1 cellular context compared by ENCODE assay signal in the genomic region with DNA sequence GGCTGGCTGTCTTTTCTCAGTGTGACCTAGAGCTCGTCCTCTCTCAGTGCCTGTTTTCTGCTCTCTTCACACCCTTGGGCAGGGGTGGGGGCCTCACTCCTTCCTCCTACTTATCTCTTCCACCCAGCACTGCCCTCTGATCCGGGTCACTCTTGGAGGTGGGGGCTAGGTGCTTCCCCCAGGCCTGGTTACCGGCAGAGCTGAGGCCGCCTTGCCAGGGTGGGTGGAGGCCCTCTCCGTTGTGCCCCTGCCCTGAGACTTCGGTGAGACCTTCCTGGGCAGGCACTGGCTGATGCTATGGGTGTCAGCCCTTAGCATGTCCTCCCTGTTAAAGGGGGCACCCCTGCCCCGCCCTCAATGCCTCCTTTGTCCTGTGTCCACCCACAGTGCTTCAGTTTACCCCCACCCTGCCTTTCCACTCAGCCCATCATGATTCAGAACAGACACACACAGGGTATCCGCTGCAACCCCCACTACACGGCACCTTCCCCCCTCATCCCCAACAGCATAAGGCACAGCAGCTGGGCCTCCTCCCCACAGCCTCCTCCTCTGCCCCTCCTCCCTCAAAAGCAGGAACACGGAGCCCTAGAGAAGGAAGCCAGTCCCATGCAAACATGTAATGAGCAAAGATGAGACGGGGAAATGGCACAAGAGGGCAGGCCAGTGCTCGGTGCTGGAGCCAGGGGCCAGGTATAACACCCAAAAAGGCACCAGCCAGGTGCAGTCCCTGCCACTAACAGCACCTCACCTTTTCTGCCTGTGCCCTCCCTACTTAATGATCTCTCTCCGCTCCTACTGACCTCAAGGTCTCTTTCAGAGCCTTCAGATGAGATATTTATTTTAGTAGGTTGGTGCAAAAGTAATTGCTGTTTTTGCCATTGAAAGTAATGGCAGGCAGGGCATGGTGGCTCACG.
A peak's percentile ranks its signal among the peaks of the same experiment; 100 is the strongest.
TF ChIP-seq lines count a peak whose summit lies in the region.

No MANE protein-coding gene starts in this region.

TF ChIP-seq in K562, 482 proteins besides CTCF, POLR2A, EP300 and RAD21 (continued from another document and continues in another):
- TF ChIP-seq, protein P1, sequence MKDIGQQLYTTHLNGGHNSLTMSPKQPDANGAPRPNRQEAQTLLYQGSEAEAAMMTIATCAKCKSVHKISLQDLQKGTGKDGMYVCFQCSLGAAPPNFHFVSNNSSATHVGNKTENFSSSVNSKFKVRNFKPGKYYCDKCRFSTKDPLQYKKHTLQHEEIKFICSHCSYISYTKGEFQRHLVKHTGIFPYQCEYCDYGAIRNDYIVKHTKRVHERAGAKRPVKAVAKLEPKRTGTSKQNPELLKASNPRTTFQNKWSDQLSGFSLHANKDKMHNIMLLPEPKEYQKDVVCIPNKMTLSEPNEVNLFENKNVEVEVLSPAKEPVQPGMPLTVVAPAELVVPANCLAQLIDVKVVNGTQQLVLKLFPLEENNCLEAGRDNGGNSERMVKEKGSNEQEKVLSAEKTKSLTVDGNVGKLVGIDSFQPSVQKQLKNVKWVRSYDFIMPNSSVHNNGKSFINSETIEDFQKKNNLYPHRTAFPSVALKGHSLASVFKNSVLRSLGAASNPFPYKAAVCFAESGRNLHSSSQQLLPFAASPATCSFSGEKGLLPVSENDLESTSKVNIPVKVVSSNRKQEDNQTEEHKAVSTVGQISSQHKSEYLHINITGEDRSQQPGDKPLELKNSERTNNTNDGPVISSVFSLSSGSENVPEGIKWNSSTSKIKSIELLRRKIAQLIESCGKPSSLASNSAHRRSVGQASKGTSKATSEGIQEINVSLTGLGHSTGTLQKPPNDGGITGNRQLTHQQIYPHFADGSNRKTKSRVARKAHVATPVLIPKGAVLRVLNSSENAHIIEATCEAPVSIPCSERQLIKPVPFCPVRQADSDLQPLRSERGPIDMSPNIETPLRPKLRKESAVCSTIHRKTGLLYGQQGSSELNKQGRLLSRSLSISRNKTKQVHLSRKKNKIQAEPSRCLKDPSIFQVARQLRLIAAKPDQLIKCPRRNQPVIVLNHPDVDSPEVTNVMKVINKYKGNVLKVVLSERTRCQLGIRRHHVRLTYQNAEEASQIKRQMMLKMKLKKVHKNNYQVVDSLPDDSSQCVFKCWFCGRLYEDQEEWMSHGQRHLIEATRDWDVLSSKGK (CRISPR knock-in tag; IDR thresholded peaks at IDR 0.05): no peak
- TF ChIP-seq GABPB2 (CRISPR knock-in tag; conservative IDR thresholded peaks at IDR 0.05): 0 out of 2 replicates have a peak, but pooled peaks have one; percentile 35
- TF ChIP-seq POLR2H (tag; IDR thresholded peaks at IDR 0.05; ENCODE audit: low read depth): no peak
- TF ChIP-seq ZNF263 (CRISPR knock-in tag; IDR thresholded peaks at IDR 0.05; ENCODE audit: borderline replicate concordance): peak; percentile 100
- TF ChIP-seq ZNF586 (CRISPR knock-in tag; conservative IDR thresholded peaks at IDR 0.05): no peak
- no peak for TF ChIP-seq ILK (tag; IDR thresholded peaks at IDR 0.05; ENCODE audit: borderline replicate concordance, low read depth)
- TF ChIP-seq SUPT5H (IDR thresholded peaks at IDR 0.05): peak; percentile 64; the same call in 1 of the 2 replicates
- TF ChIP-seq CBFB (CRISPR knock-in tag; IDR thresholded peaks at IDR 0.05): no peak
- TF ChIP-seq RBM15 (IDR thresholded peaks at IDR 0.05; ENCODE audit: insufficient read depth, low read length): no peak
- TF ChIP-seq HEY1 (CRISPR knock-in tag; IDR thresholded peaks at IDR 0.05; ENCODE audit: borderline replicate concordance): no peak
- TF ChIP-seq ZC3H4 (CRISPR knock-in tag; IDR thresholded peaks at IDR 0.05; ENCODE audit: borderline replicate concordance): no peak
- TF ChIP-seq, protein P2, sequence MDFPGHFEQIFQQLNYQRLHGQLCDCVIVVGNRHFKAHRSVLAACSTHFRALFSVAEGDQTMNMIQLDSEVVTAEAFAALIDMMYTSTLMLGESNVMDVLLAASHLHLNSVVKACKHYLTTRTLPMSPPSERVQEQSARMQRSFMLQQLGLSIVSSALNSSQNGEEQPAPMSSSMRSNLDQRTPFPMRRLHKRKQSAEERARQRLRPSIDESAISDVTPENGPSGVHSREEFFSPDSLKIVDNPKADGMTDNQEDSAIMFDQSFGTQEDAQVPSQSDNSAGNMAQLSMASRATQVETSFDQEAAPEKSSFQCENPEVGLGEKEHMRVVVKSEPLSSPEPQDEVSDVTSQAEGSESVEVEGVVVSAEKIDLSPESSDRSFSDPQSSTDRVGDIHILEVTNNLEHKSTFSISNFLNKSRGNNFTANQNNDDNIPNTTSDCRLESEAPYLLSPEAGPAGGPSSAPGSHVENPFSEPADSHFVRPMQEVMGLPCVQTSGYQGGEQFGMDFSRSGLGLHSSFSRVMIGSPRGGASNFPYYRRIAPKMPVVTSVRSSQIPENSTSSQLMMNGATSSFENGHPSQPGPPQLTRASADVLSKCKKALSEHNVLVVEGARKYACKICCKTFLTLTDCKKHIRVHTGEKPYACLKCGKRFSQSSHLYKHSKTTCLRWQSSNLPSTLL (IDR thresholded peaks at IDR 0.05): no peak
- peak; percentile 10; the same call in 1 of the 2 replicates for TF ChIP-seq ZNF316 (IDR thresholded peaks at IDR 0.05)
- no peak for TF ChIP-seq POLR3A (IDR thresholded peaks at IDR 0.05; ENCODE audit: borderline replicate concordance, extremely low read depth, insufficient read depth, insufficient read length)
- TF ChIP-seq, protein P3, sequence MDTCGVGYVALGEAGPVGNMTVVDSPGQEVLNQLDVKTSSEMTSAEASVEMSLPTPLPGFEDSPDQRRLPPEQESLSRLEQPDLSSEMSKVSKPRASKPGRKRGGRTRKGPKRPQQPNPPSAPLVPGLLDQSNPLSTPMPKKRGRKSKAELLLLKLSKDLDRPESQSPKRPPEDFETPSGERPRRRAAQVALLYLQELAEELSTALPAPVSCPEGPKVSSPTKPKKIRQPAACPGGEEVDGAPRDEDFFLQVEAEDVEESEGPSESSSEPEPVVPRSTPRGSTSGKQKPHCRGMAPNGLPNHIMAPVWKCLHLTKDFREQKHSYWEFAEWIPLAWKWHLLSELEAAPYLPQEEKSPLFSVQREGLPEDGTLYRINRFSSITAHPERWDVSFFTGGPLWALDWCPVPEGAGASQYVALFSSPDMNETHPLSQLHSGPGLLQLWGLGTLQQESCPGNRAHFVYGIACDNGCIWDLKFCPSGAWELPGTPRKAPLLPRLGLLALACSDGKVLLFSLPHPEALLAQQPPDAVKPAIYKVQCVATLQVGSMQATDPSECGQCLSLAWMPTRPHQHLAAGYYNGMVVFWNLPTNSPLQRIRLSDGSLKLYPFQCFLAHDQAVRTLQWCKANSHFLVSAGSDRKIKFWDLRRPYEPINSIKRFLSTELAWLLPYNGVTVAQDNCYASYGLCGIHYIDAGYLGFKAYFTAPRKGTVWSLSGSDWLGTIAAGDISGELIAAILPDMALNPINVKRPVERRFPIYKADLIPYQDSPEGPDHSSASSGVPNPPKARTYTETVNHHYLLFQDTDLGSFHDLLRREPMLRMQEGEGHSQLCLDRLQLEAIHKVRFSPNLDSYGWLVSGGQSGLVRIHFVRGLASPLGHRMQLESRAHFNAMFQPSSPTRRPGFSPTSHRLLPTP (IDR thresholded peaks at IDR 0.05; ENCODE audit: borderline replicate concordance, extremely low read depth, insufficient read length): no peak
- TF ChIP-seq RBM34 (IDR thresholded peaks at IDR 0.05; ENCODE audit: borderline replicate concordance, insufficient read depth, low read length): no peak
- TF ChIP-seq RBM17 (IDR thresholded peaks at IDR 0.05; ENCODE audit: borderline replicate concordance, low read depth, low read length): no peak
- no peak for TF ChIP-seq JUNB (CRISPR knock-in tag; conservative IDR thresholded peaks at IDR 0.05)
- no peak for TF ChIP-seq ZNF253 (CRISPR knock-in tag; conservative IDR thresholded peaks at IDR 0.05)
- TF ChIP-seq TCF7L2 (IDR thresholded peaks at IDR 0.05; ENCODE audit: low read depth, low read length): no peak
- no peak for TF ChIP-seq ZNF699 (CRISPR knock-in tag; IDR thresholded peaks at IDR 0.05; ENCODE audit: insufficient replicate concordance)
- no peak for TF ChIP-seq MIER1 (IDR thresholded peaks at IDR 0.05; ENCODE audit: low read depth)
- no peak for TF ChIP-seq HCFC1 (IDR thresholded peaks at IDR 0.05; ENCODE audit: low read depth, low read length)
- TF ChIP-seq RAD51 (IDR thresholded peaks at IDR 0.05; ENCODE audit: borderline replicate concordance, low read depth): no peak
- no peak for TF ChIP-seq NCOA4 (IDR thresholded peaks at IDR 0.05; ENCODE audit: partially characterized antibody)
- TF ChIP-seq ZNF512 (tag; IDR thresholded peaks at IDR 0.05): no peak
- TF ChIP-seq RBM39 (optimal IDR thresholded peaks at IDR 0.05; ENCODE audit: low read depth, low read length): no peak
- no peak for TF ChIP-seq PPARD (CRISPR knock-in tag; IDR thresholded peaks at IDR 0.05)
- no peak; the same call in 1 of the 2 replicates for TF ChIP-seq CREB1 (IDR thresholded peaks at IDR 0.05)
- TF ChIP-seq CREB1 (CRISPR knock-in tag; IDR thresholded peaks at IDR 0.05): no peak
- TF ChIP-seq, protein P4, sequence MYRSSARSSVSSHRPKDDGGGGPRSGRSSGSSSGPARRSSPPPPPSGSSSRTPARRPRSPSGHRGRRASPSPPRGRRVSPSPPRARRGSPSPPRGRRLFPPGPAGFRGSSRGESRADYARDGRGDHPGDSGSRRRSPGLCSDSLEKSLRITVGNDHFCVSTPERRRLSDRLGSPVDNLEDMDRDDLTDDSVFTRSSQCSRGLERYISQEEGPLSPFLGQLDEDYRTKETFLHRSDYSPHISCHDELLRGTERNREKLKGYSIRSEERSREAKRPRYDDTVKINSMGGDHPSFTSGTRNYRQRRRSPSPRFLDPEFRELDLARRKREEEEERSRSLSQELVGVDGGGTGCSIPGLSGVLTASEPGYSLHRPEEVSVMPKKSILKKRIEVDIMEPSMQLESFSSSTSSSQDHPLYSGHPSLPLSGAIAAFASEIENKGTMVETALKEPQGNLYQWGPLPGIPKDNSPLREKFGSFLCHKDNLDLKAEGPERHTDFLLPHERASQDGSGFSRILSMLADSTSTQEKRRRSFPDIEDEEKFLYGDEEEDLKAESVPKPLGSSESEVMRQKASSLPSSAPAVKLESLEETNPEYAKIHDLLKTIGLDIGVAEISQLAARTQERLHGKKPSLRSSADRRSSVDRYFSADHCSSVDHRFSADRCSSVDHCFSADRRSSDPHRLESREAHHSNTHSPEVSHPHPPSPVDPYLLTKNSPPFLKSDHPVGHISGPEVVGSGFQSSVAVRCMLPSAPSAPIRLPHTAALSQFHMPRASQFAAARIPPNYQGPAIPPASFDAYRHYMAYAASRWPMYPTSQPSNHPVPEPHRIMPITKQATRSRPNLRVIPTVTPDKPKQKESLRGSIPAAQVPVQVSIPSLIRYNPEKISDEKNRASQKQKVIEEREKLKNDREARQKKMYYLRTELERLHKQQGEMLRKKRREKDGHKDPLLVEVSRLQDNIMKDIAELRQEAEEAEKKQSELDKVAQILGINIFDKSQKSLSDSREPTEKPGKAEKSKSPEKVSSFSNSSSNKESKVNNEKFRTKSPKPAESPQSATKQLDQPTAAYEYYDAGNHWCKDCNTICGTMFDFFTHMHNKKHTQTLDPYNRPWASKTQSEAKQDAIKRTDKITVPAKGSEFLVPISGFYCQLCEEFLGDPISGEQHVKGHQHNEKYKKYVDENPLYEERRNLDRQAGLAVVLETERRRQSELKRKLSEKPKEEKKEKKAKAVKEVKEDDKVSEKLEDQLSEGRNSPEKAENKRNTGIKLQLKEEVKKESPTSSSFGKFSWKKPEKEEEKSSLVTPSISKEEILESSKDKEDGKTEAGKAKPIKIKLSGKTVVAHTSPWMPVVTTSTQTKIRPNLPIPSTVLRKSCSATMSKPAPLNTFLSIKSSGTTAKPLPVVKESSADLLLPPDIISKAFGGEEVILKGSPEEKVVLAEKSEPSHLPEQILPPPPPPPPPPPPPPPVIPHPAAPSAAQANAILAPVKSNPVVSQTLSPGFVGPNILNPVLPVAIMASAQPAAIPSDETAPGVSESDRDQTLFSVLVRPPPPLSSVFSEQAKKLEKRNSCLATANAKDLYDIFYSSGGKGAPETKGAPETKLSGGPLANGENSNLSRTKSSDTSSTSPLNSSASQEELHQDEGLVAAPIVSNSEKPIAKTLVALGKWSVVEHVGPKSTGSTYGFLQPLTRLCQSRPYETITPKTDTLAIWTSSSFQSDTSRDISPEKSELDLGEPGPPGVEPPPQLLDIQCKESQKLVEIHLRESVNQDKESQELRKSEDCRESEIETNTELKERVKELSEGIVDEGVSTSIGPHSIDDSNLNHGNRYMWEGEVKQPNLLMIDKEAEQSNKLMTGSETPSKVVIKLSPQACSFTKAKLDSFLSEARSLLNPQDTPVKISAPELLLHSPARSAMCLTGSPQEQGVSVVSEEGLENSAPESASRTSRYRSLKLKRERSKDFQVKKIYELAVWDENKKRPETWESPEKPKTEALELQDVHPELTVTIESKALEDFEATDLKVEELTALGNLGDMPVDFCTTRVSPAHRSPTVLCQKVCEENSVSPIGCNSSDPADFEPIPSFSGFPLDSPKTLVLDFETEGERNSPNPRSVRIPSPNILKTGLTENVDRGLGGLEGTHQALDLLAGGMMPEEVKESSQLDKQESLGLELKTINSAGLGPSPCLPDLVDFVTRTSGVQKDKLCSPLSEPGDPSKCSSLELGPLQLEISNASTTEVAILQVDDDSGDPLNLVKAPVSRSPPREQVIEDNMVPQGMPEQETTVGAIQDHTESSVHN (IDR thresholded peaks at IDR 0.05; ENCODE audit: borderline replicate concordance in 1 of 2, low read depth in 1 of 2): no peak
- TF ChIP-seq PHB (CRISPR knock-in tag; IDR thresholded peaks at IDR 0.05): no peak
- peak; percentile 40; the same call in 1 of the 2 replicates for TF ChIP-seq RB1 (IDR thresholded peaks at IDR 0.05; ENCODE audit: low read depth)
- TF ChIP-seq BRD9 (IDR thresholded peaks at IDR 0.05; ENCODE audit: low read depth, partially characterized antibody): no peak
- TF ChIP-seq ZNF184 (CRISPR knock-in tag; IDR thresholded peaks at IDR 0.05): no peak
- TF ChIP-seq CHD2 (IDR thresholded peaks at IDR 0.05; ENCODE audit: low read depth, low read length): no peak; the same call in 1 of the 2 replicates
- TF ChIP-seq ZNF146 (CRISPR knock-in tag; IDR thresholded peaks at IDR 0.05; ENCODE audit: unreplicated experiment): no peak
- TF ChIP-seq ETS2 (tag; IDR thresholded peaks at IDR 0.05; ENCODE audit: borderline replicate concordance, poor library complexity, severe bottlenecking): no peak
- no peak for TF ChIP-seq MECOM (CRISPR knock-in tag; IDR thresholded peaks at IDR 0.05)
- TF ChIP-seq ZNF76 (CRISPR knock-in tag; IDR thresholded peaks at IDR 0.05; ENCODE audit: borderline replicate concordance): no peak
- no peak for TF ChIP-seq PCBP1 (IDR thresholded peaks at IDR 0.05; ENCODE audit: low read depth, low read length, poor library complexity, severe bottlenecking)
- TF ChIP-seq ZKSCAN3 (CRISPR knock-in tag; IDR thresholded peaks at IDR 0.05): no peak
- no peak for TF ChIP-seq HDAC8 (tag; IDR thresholded peaks at IDR 0.05)
- no peak; the same call in 1 of the 2 replicates for TF ChIP-seq HSF4 (CRISPR knock-in tag; IDR thresholded peaks at IDR 0.05; ENCODE audit: borderline replicate concordance)
- peak; percentile 72; the same call in 1 of the 2 replicates for TF ChIP-seq EP400 (IDR thresholded peaks at IDR 0.05)
- no peak for TF ChIP-seq FOXP1 (CRISPR knock-in tag; IDR thresholded peaks at IDR 0.05)
